1 cellular context compared by ENCODE assay signal in the genomic region with DNA sequence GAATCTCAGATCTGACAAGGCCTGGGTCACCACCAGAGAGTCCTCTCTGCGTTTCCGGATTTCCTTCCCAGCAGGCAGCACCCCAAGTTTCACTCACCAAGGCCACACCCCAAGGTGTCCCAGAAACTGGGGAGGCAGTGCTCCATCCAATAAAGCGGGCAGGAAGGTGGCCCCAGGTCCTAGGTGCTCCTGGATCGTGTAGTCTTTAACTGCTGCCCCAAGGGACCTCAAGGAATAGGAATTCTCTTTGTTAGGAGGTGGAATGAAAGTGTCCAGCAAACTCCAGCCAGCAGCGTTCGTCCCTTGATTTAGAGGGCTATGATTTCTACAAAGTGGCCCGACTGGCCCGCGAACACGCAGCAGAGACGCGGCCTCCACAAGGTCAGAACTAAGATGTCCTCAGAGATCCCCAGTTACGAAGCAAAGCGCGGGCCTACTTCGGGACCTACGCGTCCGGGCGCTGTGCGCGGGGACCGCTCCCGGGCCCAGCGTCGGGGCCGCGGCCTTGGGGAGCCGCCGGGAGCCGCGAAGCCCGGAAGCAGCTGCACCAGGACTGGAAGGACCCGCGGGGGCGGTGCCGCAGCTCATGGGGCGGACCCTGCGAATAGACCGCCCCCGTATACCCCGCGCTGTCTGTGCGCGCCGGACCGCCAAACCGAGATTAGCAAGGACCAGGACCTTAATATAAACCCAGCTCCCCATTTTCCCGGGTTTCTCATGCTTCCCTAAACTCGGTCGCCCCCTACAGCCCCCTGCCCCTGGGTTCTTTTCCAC.
A peak's percentile ranks its signal among the peaks of the same experiment; 100 is the strongest.
TF ChIP-seq lines count a peak whose summit lies in the region.

A gene with protein sequence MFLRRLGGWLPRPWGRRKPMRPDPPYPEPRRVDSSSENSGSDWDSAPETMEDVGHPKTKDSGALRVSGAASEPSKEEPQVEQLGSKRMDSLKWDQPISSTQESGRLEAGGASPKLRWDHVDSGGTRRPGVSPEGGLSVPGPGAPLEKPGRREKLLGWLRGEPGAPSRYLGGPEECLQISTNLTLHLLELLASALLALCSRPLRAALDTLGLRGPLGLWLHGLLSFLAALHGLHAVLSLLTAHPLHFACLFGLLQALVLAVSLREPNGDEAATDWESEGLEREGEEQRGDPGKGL (minus strand): TSS at position 555 of the 774 bp plus-strand sequence. CDS start 831 bp downstream, outside the sequence.

TF ChIP-seq in K562, 482 proteins besides CTCF, POLR2A, EP300 and RAD21 (continued from another document and continues in another):
- peak; percentile 90 for TF ChIP-seq SAP30 (IDR thresholded peaks at IDR 0.05; ENCODE audit: borderline replicate concordance, insufficient read depth, low read depth, low read length, poor library complexity, severe bottlenecking)
- TF ChIP-seq NBN (IDR thresholded peaks at IDR 0.05; ENCODE audit: low read depth), result peak; percentile 56; the same call in 1 of the 2 replicates
- TF ChIP-seq SUPT5H (IDR thresholded peaks at IDR 0.05), result peak; percentile 91
- TF ChIP-seq CC2D1A (IDR thresholded peaks at IDR 0.05), result peak; percentile 36; the same call in 1 of the 2 replicates
- TF ChIP-seq HEY1 (CRISPR knock-in tag; IDR thresholded peaks at IDR 0.05; ENCODE audit: borderline replicate concordance), result no peak
- TF ChIP-seq SOX6 (IDR thresholded peaks at IDR 0.05), result peak; percentile 63; the same call in 1 of the 2 replicates
- TF ChIP-seq CHD1 (IDR thresholded peaks at IDR 0.05; ENCODE audit: low read length), result peak; percentile 57
- TF ChIP-seq, protein P1, sequence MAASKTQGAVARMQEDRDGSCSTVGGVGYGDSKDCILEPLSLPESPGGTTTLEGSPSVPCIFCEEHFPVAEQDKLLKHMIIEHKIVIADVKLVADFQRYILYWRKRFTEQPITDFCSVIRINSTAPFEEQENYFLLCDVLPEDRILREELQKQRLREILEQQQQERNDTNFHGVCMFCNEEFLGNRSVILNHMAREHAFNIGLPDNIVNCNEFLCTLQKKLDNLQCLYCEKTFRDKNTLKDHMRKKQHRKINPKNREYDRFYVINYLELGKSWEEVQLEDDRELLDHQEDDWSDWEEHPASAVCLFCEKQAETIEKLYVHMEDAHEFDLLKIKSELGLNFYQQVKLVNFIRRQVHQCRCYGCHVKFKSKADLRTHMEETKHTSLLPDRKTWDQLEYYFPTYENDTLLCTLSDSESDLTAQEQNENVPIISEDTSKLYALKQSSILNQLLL (CRISPR knock-in tag; IDR thresholded peaks at IDR 0.05; ENCODE audit: borderline replicate concordance), result 0 out of 2 replicates have a peak, but pooled peaks have one; percentile 29
- peak; percentile 92 for TF ChIP-seq POLR2AphosphoS5 (IDR thresholded peaks at IDR 0.05; ENCODE audit: control insufficient read depth, insufficient read depth, low read depth, low read length)
- peak in 1 of 2 experiments; percentile 5; a peak in 3 of 4 replicates for TF ChIP-seq SRF (CRISPR knock-in tag; IDR thresholded peaks at IDR 0.05)
- peak; percentile 7; the same call in 1 of the 2 replicates for TF ChIP-seq BCL6 (CRISPR knock-in tag; IDR thresholded peaks at IDR 0.05)
- TF ChIP-seq ZNF165 (CRISPR knock-in tag; IDR thresholded peaks at IDR 0.05; ENCODE audit: borderline replicate concordance), result peak; percentile 90
- TF ChIP-seq, protein P2, sequence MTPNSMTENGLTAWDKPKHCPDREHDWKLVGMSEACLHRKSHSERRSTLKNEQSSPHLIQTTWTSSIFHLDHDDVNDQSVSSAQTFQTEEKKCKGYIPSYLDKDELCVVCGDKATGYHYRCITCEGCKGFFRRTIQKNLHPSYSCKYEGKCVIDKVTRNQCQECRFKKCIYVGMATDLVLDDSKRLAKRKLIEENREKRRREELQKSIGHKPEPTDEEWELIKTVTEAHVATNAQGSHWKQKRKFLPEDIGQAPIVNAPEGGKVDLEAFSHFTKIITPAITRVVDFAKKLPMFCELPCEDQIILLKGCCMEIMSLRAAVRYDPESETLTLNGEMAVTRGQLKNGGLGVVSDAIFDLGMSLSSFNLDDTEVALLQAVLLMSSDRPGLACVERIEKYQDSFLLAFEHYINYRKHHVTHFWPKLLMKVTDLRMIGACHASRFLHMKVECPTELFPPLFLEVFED (CRISPR knock-in tag; conservative IDR thresholded peaks at IDR 0.05), result peak; percentile 87; the same call in 1 of the 2 replicates
- 0 out of 2 replicates have a peak, but pooled peaks have one; percentile 1 for TF ChIP-seq SMAD3 (CRISPR knock-in tag; conservative IDR thresholded peaks at IDR 0.05)
- TF ChIP-seq, protein P3, sequence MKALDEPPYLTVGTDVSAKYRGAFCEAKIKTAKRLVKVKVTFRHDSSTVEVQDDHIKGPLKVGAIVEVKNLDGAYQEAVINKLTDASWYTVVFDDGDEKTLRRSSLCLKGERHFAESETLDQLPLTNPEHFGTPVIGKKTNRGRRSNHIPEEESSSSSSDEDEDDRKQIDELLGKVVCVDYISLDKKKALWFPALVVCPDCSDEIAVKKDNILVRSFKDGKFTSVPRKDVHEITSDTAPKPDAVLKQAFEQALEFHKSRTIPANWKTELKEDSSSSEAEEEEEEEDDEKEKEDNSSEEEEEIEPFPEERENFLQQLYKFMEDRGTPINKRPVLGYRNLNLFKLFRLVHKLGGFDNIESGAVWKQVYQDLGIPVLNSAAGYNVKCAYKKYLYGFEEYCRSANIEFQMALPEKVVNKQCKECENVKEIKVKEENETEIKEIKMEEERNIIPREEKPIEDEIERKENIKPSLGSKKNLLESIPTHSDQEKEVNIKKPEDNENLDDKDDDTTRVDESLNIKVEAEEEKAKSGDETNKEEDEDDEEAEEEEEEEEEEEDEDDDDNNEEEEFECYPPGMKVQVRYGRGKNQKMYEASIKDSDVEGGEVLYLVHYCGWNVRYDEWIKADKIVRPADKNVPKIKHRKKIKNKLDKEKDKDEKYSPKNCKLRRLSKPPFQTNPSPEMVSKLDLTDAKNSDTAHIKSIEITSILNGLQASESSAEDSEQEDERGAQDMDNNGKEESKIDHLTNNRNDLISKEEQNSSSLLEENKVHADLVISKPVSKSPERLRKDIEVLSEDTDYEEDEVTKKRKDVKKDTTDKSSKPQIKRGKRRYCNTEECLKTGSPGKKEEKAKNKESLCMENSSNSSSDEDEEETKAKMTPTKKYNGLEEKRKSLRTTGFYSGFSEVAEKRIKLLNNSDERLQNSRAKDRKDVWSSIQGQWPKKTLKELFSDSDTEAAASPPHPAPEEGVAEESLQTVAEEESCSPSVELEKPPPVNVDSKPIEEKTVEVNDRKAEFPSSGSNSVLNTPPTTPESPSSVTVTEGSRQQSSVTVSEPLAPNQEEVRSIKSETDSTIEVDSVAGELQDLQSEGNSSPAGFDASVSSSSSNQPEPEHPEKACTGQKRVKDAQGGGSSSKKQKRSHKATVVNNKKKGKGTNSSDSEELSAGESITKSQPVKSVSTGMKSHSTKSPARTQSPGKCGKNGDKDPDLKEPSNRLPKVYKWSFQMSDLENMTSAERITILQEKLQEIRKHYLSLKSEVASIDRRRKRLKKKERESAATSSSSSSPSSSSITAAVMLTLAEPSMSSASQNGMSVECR (CRISPR knock-in tag; IDR thresholded peaks at IDR 0.05), result peak; percentile 91; the same call in 1 of the 2 replicates
- TF ChIP-seq, protein P4, sequence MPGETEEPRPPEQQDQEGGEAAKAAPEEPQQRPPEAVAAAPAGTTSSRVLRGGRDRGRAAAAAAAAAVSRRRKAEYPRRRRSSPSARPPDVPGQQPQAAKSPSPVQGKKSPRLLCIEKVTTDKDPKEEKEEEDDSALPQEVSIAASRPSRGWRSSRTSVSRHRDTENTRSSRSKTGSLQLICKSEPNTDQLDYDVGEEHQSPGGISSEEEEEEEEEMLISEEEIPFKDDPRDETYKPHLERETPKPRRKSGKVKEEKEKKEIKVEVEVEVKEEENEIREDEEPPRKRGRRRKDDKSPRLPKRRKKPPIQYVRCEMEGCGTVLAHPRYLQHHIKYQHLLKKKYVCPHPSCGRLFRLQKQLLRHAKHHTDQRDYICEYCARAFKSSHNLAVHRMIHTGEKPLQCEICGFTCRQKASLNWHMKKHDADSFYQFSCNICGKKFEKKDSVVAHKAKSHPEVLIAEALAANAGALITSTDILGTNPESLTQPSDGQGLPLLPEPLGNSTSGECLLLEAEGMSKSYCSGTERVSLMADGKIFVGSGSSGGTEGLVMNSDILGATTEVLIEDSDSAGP (CRISPR knock-in tag; IDR thresholded peaks at IDR 0.05), result peak; percentile 59; the same call in 1 of the 2 replicates
- no peak for TF ChIP-seq NUFIP1 (IDR thresholded peaks at IDR 0.05; ENCODE audit: partially characterized antibody)
- no peak for TF ChIP-seq ZNF224 (CRISPR knock-in tag; IDR thresholded peaks at IDR 0.05)
- TF ChIP-seq ZEB2 (IDR thresholded peaks at IDR 0.05), result 0 out of 2 replicates have a peak, but pooled peaks have one; percentile 10
- TF ChIP-seq, protein P5, sequence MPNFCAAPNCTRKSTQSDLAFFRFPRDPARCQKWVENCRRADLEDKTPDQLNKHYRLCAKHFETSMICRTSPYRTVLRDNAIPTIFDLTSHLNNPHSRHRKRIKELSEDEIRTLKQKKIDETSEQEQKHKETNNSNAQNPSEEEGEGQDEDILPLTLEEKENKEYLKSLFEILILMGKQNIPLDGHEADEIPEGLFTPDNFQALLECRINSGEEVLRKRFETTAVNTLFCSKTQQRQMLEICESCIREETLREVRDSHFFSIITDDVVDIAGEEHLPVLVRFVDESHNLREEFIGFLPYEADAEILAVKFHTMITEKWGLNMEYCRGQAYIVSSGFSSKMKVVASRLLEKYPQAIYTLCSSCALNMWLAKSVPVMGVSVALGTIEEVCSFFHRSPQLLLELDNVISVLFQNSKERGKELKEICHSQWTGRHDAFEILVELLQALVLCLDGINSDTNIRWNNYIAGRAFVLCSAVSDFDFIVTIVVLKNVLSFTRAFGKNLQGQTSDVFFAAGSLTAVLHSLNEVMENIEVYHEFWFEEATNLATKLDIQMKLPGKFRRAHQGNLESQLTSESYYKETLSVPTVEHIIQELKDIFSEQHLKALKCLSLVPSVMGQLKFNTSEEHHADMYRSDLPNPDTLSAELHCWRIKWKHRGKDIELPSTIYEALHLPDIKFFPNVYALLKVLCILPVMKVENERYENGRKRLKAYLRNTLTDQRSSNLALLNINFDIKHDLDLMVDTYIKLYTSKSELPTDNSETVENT (CRISPR knock-in tag; IDR thresholded peaks at IDR 0.05), result peak; percentile 93
- no peak for TF ChIP-seq ZNF76 (CRISPR knock-in tag; IDR thresholded peaks at IDR 0.05; ENCODE audit: borderline replicate concordance)
- TF ChIP-seq CAMTA2 (CRISPR knock-in tag; conservative IDR thresholded peaks at IDR 0.05), result peak; percentile 98
- TF ChIP-seq CREBBP (IDR thresholded peaks at IDR 0.05; ENCODE audit: low read depth, low read length), result no peak
- TF ChIP-seq, protein P6, sequence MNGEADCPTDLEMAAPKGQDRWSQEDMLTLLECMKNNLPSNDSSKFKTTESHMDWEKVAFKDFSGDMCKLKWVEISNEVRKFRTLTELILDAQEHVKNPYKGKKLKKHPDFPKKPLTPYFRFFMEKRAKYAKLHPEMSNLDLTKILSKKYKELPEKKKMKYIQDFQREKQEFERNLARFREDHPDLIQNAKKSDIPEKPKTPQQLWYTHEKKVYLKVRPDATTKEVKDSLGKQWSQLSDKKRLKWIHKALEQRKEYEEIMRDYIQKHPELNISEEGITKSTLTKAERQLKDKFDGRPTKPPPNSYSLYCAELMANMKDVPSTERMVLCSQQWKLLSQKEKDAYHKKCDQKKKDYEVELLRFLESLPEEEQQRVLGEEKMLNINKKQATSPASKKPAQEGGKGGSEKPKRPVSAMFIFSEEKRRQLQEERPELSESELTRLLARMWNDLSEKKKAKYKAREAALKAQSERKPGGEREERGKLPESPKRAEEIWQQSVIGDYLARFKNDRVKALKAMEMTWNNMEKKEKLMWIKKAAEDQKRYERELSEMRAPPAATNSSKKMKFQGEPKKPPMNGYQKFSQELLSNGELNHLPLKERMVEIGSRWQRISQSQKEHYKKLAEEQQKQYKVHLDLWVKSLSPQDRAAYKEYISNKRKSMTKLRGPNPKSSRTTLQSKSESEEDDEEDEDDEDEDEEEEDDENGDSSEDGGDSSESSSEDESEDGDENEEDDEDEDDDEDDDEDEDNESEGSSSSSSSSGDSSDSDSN (IDR thresholded peaks at IDR 0.05; ENCODE audit: borderline replicate concordance in 1 of 2, low read depth in 2 of 2, low read length in 2 of 2), result peak; percentile 99
- TF ChIP-seq POU5F1 (IDR thresholded peaks at IDR 0.05; ENCODE audit: borderline replicate concordance, low read depth, low read length, partially characterized antibody), result no peak
- TF ChIP-seq, protein P7, sequence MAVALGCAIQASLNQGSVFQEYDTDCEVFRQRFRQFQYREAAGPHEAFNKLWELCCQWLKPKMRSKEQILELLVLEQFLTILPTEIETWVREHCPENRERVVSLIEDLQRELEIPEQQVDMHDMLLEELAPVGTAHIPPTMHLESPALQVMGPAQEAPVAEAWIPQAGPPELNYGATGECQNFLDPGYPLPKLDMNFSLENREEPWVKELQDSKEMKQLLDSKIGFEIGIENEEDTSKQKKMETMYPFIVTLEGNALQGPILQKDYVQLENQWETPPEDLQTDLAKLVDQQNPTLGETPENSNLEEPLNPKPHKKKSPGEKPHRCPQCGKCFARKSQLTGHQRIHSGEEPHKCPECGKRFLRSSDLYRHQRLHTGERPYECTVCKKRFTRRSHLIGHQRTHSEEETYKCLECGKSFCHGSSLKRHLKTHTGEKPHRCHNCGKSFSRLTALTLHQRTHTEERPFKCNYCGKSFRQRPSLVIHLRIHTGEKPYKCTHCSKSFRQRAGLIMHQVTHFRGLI (CRISPR knock-in tag; IDR thresholded peaks at IDR 0.05), result peak; percentile 6; the same call in 1 of the 2 replicates
- TF ChIP-seq, protein P8, sequence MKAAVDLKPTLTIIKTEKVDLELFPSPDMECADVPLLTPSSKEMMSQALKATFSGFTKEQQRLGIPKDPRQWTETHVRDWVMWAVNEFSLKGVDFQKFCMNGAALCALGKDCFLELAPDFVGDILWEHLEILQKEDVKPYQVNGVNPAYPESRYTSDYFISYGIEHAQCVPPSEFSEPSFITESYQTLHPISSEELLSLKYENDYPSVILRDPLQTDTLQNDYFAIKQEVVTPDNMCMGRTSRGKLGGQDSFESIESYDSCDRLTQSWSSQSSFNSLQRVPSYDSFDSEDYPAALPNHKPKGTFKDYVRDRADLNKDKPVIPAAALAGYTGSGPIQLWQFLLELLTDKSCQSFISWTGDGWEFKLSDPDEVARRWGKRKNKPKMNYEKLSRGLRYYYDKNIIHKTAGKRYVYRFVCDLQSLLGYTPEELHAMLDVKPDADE (conservative IDR thresholded peaks at IDR 0.05; ENCODE audit: control insufficient read depth, low read depth, low read length), result peak; percentile 91
- TF ChIP-seq, protein P9, sequence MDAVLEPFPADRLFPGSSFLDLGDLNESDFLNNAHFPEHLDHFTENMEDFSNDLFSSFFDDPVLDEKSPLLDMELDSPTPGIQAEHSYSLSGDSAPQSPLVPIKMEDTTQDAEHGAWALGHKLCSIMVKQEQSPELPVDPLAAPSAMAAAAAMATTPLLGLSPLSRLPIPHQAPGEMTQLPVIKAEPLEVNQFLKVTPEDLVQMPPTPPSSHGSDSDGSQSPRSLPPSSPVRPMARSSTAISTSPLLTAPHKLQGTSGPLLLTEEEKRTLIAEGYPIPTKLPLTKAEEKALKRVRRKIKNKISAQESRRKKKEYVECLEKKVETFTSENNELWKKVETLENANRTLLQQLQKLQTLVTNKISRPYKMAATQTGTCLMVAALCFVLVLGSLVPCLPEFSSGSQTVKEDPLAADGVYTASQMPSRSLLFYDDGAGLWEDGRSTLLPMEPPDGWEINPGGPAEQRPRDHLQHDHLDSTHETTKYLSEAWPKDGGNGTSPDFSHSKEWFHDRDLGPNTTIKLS (IDR thresholded peaks at IDR 0.05; ENCODE audit: borderline replicate concordance, low read depth), result peak; percentile 31; the same call in 1 of the 2 replicates
- TF ChIP-seq GTF2A2 (tag; IDR thresholded peaks at IDR 0.05), result 0 out of 2 replicates have a peak, but pooled peaks have one; percentile 49
